In genomic region chr1:186183970-186184628, GRCh38 we compare ENCODE assay signal across 9 cellular contexts.
DNase-seq lines count a peak whose midpoint lies in the region; ATAC-seq, FAIRE-seq and TF ChIP-seq lines count a peak whose summit lies in the region.
"Had no signal": no experiment of that assay in that cellular context is flagged by ENCODE, and none has a peak within 500 bp of the region (broad histone marks: within the 10 kb centered on the region; RNA-seq: fewer than 3 reads in every experiment).

No MANE protein-coding gene starts in this region.

- intact Hi-C loops in ascending aorta (cut with DNase I) = no loop called here
- intact Hi-C loops in CD8-positive, alpha-beta T cell (cut with DNase I, micrococcal nuclease) = loop anchor here in 1 of 2 experiments (2.0 kb wide), 1 partner anchor 57 kb away; no protein-coding TSS in a partner anchor
- intact Hi-C loops in Right ventricle myocardium superior (cut with DNase I) = no loop called here

- POLR2A ChIA-PET in A549 (lab: Yijun Ruan, JAX) = no interaction called here
- POLR2A ChIA-PET in CD8-positive, alpha-beta T cell (lab: Charles Lee) = no interaction called here

- H3K4me1 Mint-ChIP-seq in CD8-positive, alpha-beta T cell (ENCODE audit: low read depth) = no peaks in the 10 kb centered on the region

- no peaks in the 10 kb centered on the region for H3K9me3 ChIP-seq in A549
- no peaks in the 10 kb centered on the region for H3K9me3 ChIP-seq in ascending aorta
- no peaks in the 10 kb centered on the region for H3K9me3 ChIP-seq in CD8-positive, alpha-beta T cell (ENCODE audit: low read length)

- CTCF ChIA-PET in A549 (lab: Yijun Ruan, JAX) = interaction anchor here (1.2 to 1.9 kb wide), 2 partner anchors 28 kb away, joined by 3 to 5 read pairs; no protein-coding TSS in a partner anchor
- CTCF ChIA-PET in CD8-positive, alpha-beta T cell (lab: Charles Lee) = no interaction called here

- DNase-seq in A549 (ENCODE audit: low read depth in 1 of 2, low spot score in 1 of 2) (no peak), ascending aorta (ENCODE audit: low spot score in 2 of 2) (no peak), NCI-H526 (lab: John Stamatoyannopoulos, UW) (no peak), Right ventricle myocardium superior (no peak)
- no peak for DNase-seq in activated CD8-positive, alpha-beta memory T cell treated with anti-CD3 and anti-CD28 coated beads, Interleukin-2, amount 50 U/mL, for 4 hours
- DNase-seq in CD8-positive, alpha-beta T cell = no peak

- no peak for TF ChIP-seq RAD21 in A549 (conservative IDR thresholded peaks at IDR 0.05 in 1 of 2, IDR thresholded peaks at IDR 0.05 in 1 of 2)

- no peak overlapping the region for H3K27ac Mint-ChIP-seq in CD8-positive, alpha-beta T cell
- H3K27ac Mint-ChIP-seq: CD14-positive monocyte had no signal

- H3K4me1 ChIP-seq in A549 (peaks cover 40% of the 10 kb centered on the region), ascending aorta (peaks cover 3 to 10% of the 10 kb centered on the region in 2 donors)
- no peaks in the 10 kb centered on the region for H3K4me1 ChIP-seq in CD8-positive, alpha-beta T cell (ENCODE audit: insufficient read depth, low read length)

- no peak overlapping the region for H3K4me3 ChIP-seq in A549
- H3K4me3 ChIP-seq in ascending aorta = no peak overlapping the region
- no peak overlapping the region for H3K4me3 ChIP-seq in CD8-positive, alpha-beta T cell (ENCODE audit: low read depth, low read length)

- FAIRE-seq in A549 (lab: Jason Lieb, UNC) = no peak

- peaks cover 5% of the 10 kb centered on the region for H3K27me3 Mint-ChIP-seq in CD8-positive, alpha-beta T cell (ENCODE audit: low read depth)

- H3K27me3 ChIP-seq in ascending aorta = no peaks in the 10 kb centered on the region
- no peaks in the 10 kb centered on the region for H3K27me3 ChIP-seq in CD8-positive, alpha-beta T cell (ENCODE audit: insufficient read depth, low read length)

- TF ChIP-seq CTCF in A549 (IDR thresholded peaks at IDR 0.05) (no peak), ascending aorta (IDR thresholded peaks at IDR 0.05) (no peak)
- no peak for TF ChIP-seq CTCF in CD8-positive, alpha-beta T cell (IDR thresholded peaks at IDR 0.05)

- ATAC-seq in A549 = no peak
- peak; percentile 63 for ATAC-seq in GM19372 (IDR thresholded peaks at IDR 0.05; ENCODE audit: low read depth, unreplicated experiment)
- ATAC-seq in HG03097 (IDR thresholded peaks at IDR 0.05; ENCODE audit: low FRiP score, unreplicated experiment) = peak; percentile 65
- ATAC-seq in CD8-positive, alpha-beta T cell = no peak
- ATAC-seq in Right ventricle myocardium superior (ENCODE audit: poor library complexity) = no peak

- H3K36me3 Mint-ChIP-seq in CD8-positive, alpha-beta T cell = no peaks in the 10 kb centered on the region
- H3K36me3 Mint-ChIP-seq: CD14-positive monocyte had no signal

- peak overlapping the region; percentile 57 for H3K4me2 ChIP-seq in A549

- H3K27ac ChIP-seq in A549 (peak overlapping the region in 1 of 2 experiments; percentile 75; a peak in 4 of 6 replicates), ascending aorta (peak overlapping the region; percentile 15 to 74)
- H3K27ac ChIP-seq in CD8-positive, alpha-beta T cell (ENCODE audit: low read depth, low read length) = no peak overlapping the region

- WGBS in A549 (ENCODE audit: missing lambda C conversion rate) = 30% methylated on average over 5 of the region's 5 CpGs

- H3K9me3 Mint-ChIP-seq in CD8-positive, alpha-beta T cell = no peaks in the 10 kb centered on the region
- H3K9me3 Mint-ChIP-seq: CD14-positive monocyte had no signal

- no peak for TF ChIP-seq POLR2A in A549 (IDR thresholded peaks at IDR 0.05; ENCODE audit: low read length)

- H3K36me3 ChIP-seq in ascending aorta = peaks cover 0 to 14% of the 10 kb centered on the region in 2 donors
- H3K36me3 ChIP-seq in CD8-positive, alpha-beta T cell (ENCODE audit: insufficient read depth, low read length) = no peaks in the 10 kb centered on the region

- H3K4me3 Mint-ChIP-seq in CD8-positive, alpha-beta T cell = no peak overlapping the region
- H3K4me3 Mint-ChIP-seq: CD14-positive monocyte had no signal

- TF ChIP-seq EP300 in A549 (IDR thresholded peaks at IDR 0.05) = no peak

TF ChIP-seq in A549, 52 proteins besides CTCF, POLR2A, EP300 and RAD21:
- no peak for TF ChIP-seq RCOR1 (IDR thresholded peaks at IDR 0.05; ENCODE audit: low read depth, low read length)
- no peak for TF ChIP-seq PBX3 (IDR thresholded peaks at IDR 0.05)
- no peak for TF ChIP-seq FOSB (CRISPR knock-in tag; IDR thresholded peaks at IDR 0.05)
- TF ChIP-seq SREBF2 (IDR thresholded peaks at IDR 0.05) = no peak
- TF ChIP-seq E2F6 (IDR thresholded peaks at IDR 0.05; ENCODE audit: borderline replicate concordance, low read depth) = no peak
- no peak for TF ChIP-seq CBX8 (IDR thresholded peaks at IDR 0.05)
- TF ChIP-seq NPAS2 (CRISPR knock-in tag; IDR thresholded peaks at IDR 0.05; ENCODE audit: borderline replicate concordance) = no peak
- no peak for TF ChIP-seq ATOH8 (CRISPR knock-in tag; IDR thresholded peaks at IDR 0.05; ENCODE audit: low read depth)
- TF ChIP-seq JUN (IDR thresholded peaks at IDR 0.05) = no peak
- TF ChIP-seq NFE2L2 (conservative IDR thresholded peaks at IDR 0.05; ENCODE audit: low read length) = no peak
- no peak for TF ChIP-seq ZC3H11A (IDR thresholded peaks at IDR 0.05)
- no peak for TF ChIP-seq ELK1 (IDR thresholded peaks at IDR 0.05; ENCODE audit: low read depth, low read length)

Comparison
In these comparisons a context has a peak if more than half of its experiments do, and no peak if none do; other contexts are left out.
1. ATAC-seq: peak in GM19372 (single experiment) and HG03097 (single experiment); none in A549 (0 of 2), CD8-positive, alpha-beta T cell (single experiment) and Right ventricle myocardium superior (single experiment).